35 cellular contexts compared by ENCODE assay signal in the genomic region with DNA sequence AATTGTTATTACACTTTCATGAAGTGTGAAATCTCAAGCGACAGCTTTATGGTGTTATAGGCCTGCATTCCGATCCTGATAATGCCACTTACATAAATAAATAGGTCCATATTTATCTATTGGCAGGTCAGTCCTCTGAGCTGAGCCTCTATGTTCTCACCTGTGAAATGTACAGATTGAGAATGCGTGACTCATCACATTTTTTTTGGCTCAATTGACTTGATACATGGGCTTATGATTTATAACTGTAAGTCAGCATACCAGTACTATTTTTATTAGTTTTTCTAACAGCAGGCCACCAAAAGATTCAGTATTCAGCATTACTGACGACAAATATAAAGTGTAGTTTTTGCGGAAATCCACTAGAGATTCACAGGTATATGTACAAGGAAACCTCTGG.
"Had no signal": no experiment of that assay in that cellular context is flagged by ENCODE, and none has a peak within 500 bp of the region (broad histone marks: within the 10 kb centered on the region; RNA-seq: fewer than 3 reads in every experiment).

No MANE protein-coding gene starts in this region.

- FAIRE-seq: astrocyte, TTC549 had no signal

- ATAC-seq: activated CD8-positive, alpha-beta T cell treated with anti-CD3 and anti-CD28 coated beads for 36 hours; activated naive CD4-positive, alpha-beta T cell treated with anti-CD3 and anti-CD28 coated beads, Interleukin-2, amount 50 U/mL, for 72 hours; activated T-cell treated with anti-CD3 and anti-CD28 coated beads, Interleukin-2, amount 50 U/mL, for 4 hours; activated T-cell treated with anti-CD3 and anti-CD28 coated beads, Interleukin-2, amount 50 U/mL, for 72 hours; activated T-helper 17 cell treated with anti-CD3 and anti-CD28 coated beads, Interleukin-2, amount 50 U/mL, for 72 hours; body of pancreas had no signal

- H3K27me3 ChIP-seq: adrenal gland, body of pancreas, brain microvascular endothelial cell, breast epithelium, cardiac muscle cell had no signal

- DNase-seq: activated B cell treated with CpG ODN at 0.5 μM for 24 hours; activated CD4-positive, alpha-beta memory T cell treated with anti-CD3 and anti-CD28 coated beads for 36 hours; activated CD4-positive, alpha-beta T cell treated with anti-CD3 and anti-CD28 coated beads for 4 hours; activated CD4-positive, alpha-beta T cell treated with anti-CD3 and anti-CD28 coated beads, Interleukin-2, amount 10 ng/mL, durations not matched to agents 24 days and 14 days; activated CD4-positive, alpha-beta T cell treated with anti-CD3 and anti-CD28 coated beads, Interleukin-2, amount 50 U/mL, for 1 hour; activated CD4-positive, alpha-beta T cell treated with anti-CD3 and anti-CD28 coated beads, Interleukin-2, amount 50 U/mL, for 4 hours; activated CD4-positive, CD25-positive, alpha-beta regulatory T cell treated with anti-CD3 and anti-CD28 coated beads, Interleukin-2, amount 50 U/mL, for 72 hours; activated CD8-positive, alpha-beta memory T cell treated with anti-CD3 and anti-CD28 coated beads, Interleukin-2, amount 50 U/mL, for 4 hours; activated CD8-positive, alpha-beta T cell treated with anti-CD3 and anti-CD28 coated beads for 36 hours; activated effector memory CD4-positive, alpha-beta T cell treated with anti-CD3 and anti-CD28 coated beads, Interleukin-2, amount 50 U/mL, for 16 hours; activated gamma-delta T cell treated with Interleukin-2 at 50 U/mL for 16 hours; activated naive CD4-positive, alpha-beta T cell; activated naive CD4-positive, alpha-beta T cell treated with anti-CD3 and anti-CD28 coated beads for 36 hours; activated naive CD4-positive, alpha-beta T cell treated with anti-CD3 and anti-CD28 coated beads, Interleukin-2, amount 50 U/mL, for 16 hours; activated naive CD8-positive, alpha-beta T cell treated with anti-CD3 and anti-CD28 coated beads for 36 hours; activated T-cell treated with anti-CD3 and anti-CD28 coated beads for 4 hours; activated T-cell treated with anti-CD3 and anti-CD28 coated beads, Interleukin-2, amount 50 U/mL, for 1 hour; activated T-cell treated with anti-CD3 and anti-CD28 coated beads, Interleukin-2, amount 50 U/mL, for 4 hours; activated T-cell treated with anti-CD3 and anti-CD28 coated beads, Interleukin-2, amount 50 U/mL, for 72 hours; adrenal gland; amniotic stem cell; aorta; body of pancreas; brain microvascular endothelial cell; caudate nucleus; cerebellar nuclear complex; T-helper 2 cell; T-helper 9 cell had no signal

- H3K27ac ChIP-seq: adrenal gland, body of pancreas, brain microvascular endothelial cell, breast epithelium, cardiac muscle cell, VCaP had no signal

- H3K9me3 ChIP-seq: adrenal gland, body of pancreas, breast epithelium had no signal

- H3K4me1 ChIP-seq: adrenal gland, body of pancreas, breast epithelium had no signal

- H3K36me3 ChIP-seq: adrenal gland, brain microvascular endothelial cell, breast epithelium, cardiac muscle cell had no signal

- H3K4me3 ChIP-seq: adrenal gland, body of pancreas, breast epithelium, cardiac muscle cell had no signal
